ENCODE assay signal across 16 cellular contexts in genomic region chr15:51368307-51368706, GRCh38. TPM values are rescaled to one million over a fixed set of nuclear protein-coding genes. Genes with fewer than 3 reads are reported as not detected.
DNase-seq lines count a peak whose midpoint lies in the region; TF ChIP-seq lines count a peak whose summit lies in the region.
"Had no signal": no experiment of that assay in that cellular context is flagged by ENCODE, and none has a peak within 500 bp of the region (broad histone marks: within the 10 kb centered on the region; RNA-seq: fewer than 3 reads in every experiment).

No MANE protein-coding gene starts in this region.

- no peak for TF ChIP-seq POLR2A in stomach (IDR thresholded peaks at IDR 0.05)

- CTCF ChIA-PET in AG04450 (lab: Charles Lee) (interaction anchor here (0.9 to 1.5 kb wide), 6 partner anchors 12 to 205 kb away, joined by 3 to 8 read pairs (median 4); no protein-coding TSS in a partner anchor), HEK293 (lab: Yijun Ruan, JAX) (interaction anchor here (1.5 to 2.0 kb wide), 2 partner anchors 12 to 34 kb away, joined by 5 to 8 read pairs; no protein-coding TSS in a partner anchor)

- POLR2A ChIA-PET in AG04450 (lab: Yijun Ruan, JAX) (interaction anchor here (0.6 to 2.3 kb wide), 6 partner anchors 9 to 86 kb away, joined by 3 to 12 read pairs (median 6); no protein-coding TSS in a partner anchor), HEK293 (lab: Yijun Ruan, JAX) (no interaction called here)

- DNase-seq in AG04450 (ENCODE audit: low read depth, low spot score) (no peak), hepatocyte (ENCODE audit: low spot score) (no peak), stomach (no peak), BE2C (no peak), superior temporal gyrus (ENCODE audit: extremely low spot score) (no peak), dermis blood vessel endothelial cell (no peak)
- DNase-seq: DND-41, GDM1, H9, NCI-H1436, NCI-H2029 treated with DMSO at 0.1 percent for 48 hours, NCI-H748 treated with DMSO at 0.1 percent for 48 hours had no signal

- no peaks in the 10 kb centered on the region for H3K9me3 ChIP-seq in AG04450 (ENCODE audit: control insufficient read depth, insufficient read depth, low read length)
- no peaks in the 10 kb centered on the region for H3K9me3 ChIP-seq in HEK293 (ENCODE audit: control insufficient read depth, insufficient read depth, low read depth, low read length)
- H3K9me3 ChIP-seq in hepatocyte (ENCODE audit: low read depth): no peaks in the 10 kb centered on the region
- H3K9me3 ChIP-seq in stomach: no peaks in the 10 kb centered on the region
- H3K9me3 ChIP-seq in BE2C: no peaks in the 10 kb centered on the region
- H3K9me3 ChIP-seq: BLaER1 treated with 17β-estradiol and CSF1 and Interleukin-3, amounts not matched to agents 10 nM and 100 nM had no signal

- H3K4me2 ChIP-seq in hepatocyte: peak overlapping the region; percentile 36
- H3K4me2 ChIP-seq: BLaER1 treated with 17β-estradiol and CSF1 and Interleukin-3, amounts not matched to agents 10 nM and 100 nM had no signal

- TF ChIP-seq EP300 in stomach (IDR thresholded peaks at IDR 0.05): no peak

- intact Hi-C loops in stomach (cut with DNase I; ENCODE audit: low total_unique reads): no loop called here

- no peaks in the 10 kb centered on the region for H3K36me3 ChIP-seq in HEK293 (ENCODE audit: control insufficient read depth in 2 of 2, insufficient read depth in 1 of 2, low read length in 2 of 2)
- H3K36me3 ChIP-seq in hepatocyte (replicated peaks; ENCODE audit: insufficient read depth, low read depth): no peaks in the 10 kb centered on the region
- H3K36me3 ChIP-seq in stomach: no peaks in the 10 kb centered on the region
- no peaks in the 10 kb centered on the region for H3K36me3 ChIP-seq in BE2C
- H3K36me3 ChIP-seq: BLaER1 treated with 17β-estradiol and CSF1 and Interleukin-3, amounts not matched to agents 10 nM and 100 nM had no signal

- H3K27me3 ChIP-seq in AG04450 (ENCODE audit: control insufficient read depth, insufficient read depth, low read length) (peaks cover 4% of the 10 kb centered on the region), hepatocyte (no peaks in the 10 kb centered on the region), stomach (no peaks in the 10 kb centered on the region), BE2C (no peaks in the 10 kb centered on the region)
- H3K27me3 ChIP-seq: BLaER1 treated with 17β-estradiol and CSF1 and Interleukin-3, amounts not matched to agents 10 nM and 100 nM had no signal

- H3K4me1 ChIP-seq in HEK293 (ENCODE audit: control insufficient read depth, insufficient read depth, low read length) (peaks cover 8% of the 10 kb centered on the region; the same call in 1 of the 2 replicates), hepatocyte (ENCODE audit: insufficient read depth) (peaks cover 38% of the 10 kb centered on the region), stomach (peaks cover 13 to 42% (median 30%) of the 10 kb centered on the region in 4 donors), BE2C (peaks cover 22% of the 10 kb centered on the region)

- no peak for TF ChIP-seq CTCF in AG04450 (IDR thresholded peaks at IDR 0.05; ENCODE audit: low read depth, low read length)
- TF ChIP-seq CTCF in HEK293 (tag by site-specific recombination; IDR thresholded peaks at IDR 0.05): no peak
- no peak for TF ChIP-seq CTCF in hepatocyte (IDR thresholded peaks at IDR 0.05; ENCODE audit: poor library complexity)
- TF ChIP-seq CTCF in stomach (IDR thresholded peaks at IDR 0.05): no peak
- no peak for TF ChIP-seq CTCF in BE2C (IDR thresholded peaks at IDR 0.05; ENCODE audit: low read depth, low read length)

- H4K20me1 ChIP-seq in hepatocyte (ENCODE audit: insufficient read depth, poor library complexity, severe bottlenecking): no peaks in the 10 kb centered on the region
- H4K20me1 ChIP-seq: BLaER1 treated with 17β-estradiol and CSF1 and Interleukin-3, amounts not matched to agents 10 nM and 100 nM had no signal

- no peak overlapping the region for H2AFZ ChIP-seq in hepatocyte

- no peaks in the 10 kb centered on the region for H3K9me2 ChIP-seq in hepatocyte (replicated peaks; ENCODE audit: insufficient read depth)

- no peak overlapping the region for H3K4me3 ChIP-seq in AG04450 (ENCODE audit: low read depth, low read length)
- no peak overlapping the region for H3K4me3 ChIP-seq in HEK293 (ENCODE audit: low read depth, low read length)
- no peak overlapping the region for H3K4me3 ChIP-seq in hepatocyte
- no peak overlapping the region for H3K4me3 ChIP-seq in stomach
- H3K4me3 ChIP-seq in BE2C (ENCODE audit: low read depth, low read length): no peak overlapping the region
- H3K4me3 ChIP-seq: BLaER1 treated with 17β-estradiol and CSF1 and Interleukin-3, amounts not matched to agents 10 nM and 100 nM; GM12878; K562 had no signal

- WGBS in hepatocyte (ENCODE audit: low lambda C conversion rate, missing lambda C conversion rate): 56% methylated on average over 6 of the region's 6 CpGs
- WGBS in stomach, 5 donors: 72 to 82% (median 76%) methylated on average over 6 of the region's 6 CpGs

- H3K27ac ChIP-seq in AG04450 (ENCODE audit: low read depth, low read length) (peak overlapping the region; percentile 85), HEK293 (ENCODE audit: extremely low read depth, low read depth, low read length) (peak overlapping the region; percentile 41; the same call in 1 of the 2 replicates), hepatocyte (peak overlapping the region; percentile 91), stomach (peak overlapping the region in 3 of 5 donors; percentile 6 to 66 (median 52))
- H3K27ac ChIP-seq: BLaER1 treated with 17β-estradiol and CSF1 and Interleukin-3, amounts not matched to agents 10 nM and 100 nM had no signal

- no peaks in the 10 kb centered on the region for H3K79me2 ChIP-seq in hepatocyte

TF ChIP-seq in HEK293, 187 proteins besides CTCF, POLR2A, EP300 and RAD21:
- no peak for TF ChIP-seq ZNF155 (tag by site-specific recombination; IDR thresholded peaks at IDR 0.05)
- TF ChIP-seq ZNF423 (tag by site-specific recombination; IDR thresholded peaks at IDR 0.05): no peak
- no peak for TF ChIP-seq ZNF76 (tag by site-specific recombination; IDR thresholded peaks at IDR 0.05; ENCODE audit: borderline replicate concordance, low read depth)
- no peak for TF ChIP-seq ZBTB49 (tag by site-specific recombination; IDR thresholded peaks at IDR 0.05; ENCODE audit: low read depth)
- TF ChIP-seq ELK4 (IDR thresholded peaks at IDR 0.05; ENCODE audit: borderline replicate concordance, low read depth, low read length): no peak

RNA-seq across cellular contexts. Expression of gene GLDN, which starts 26.9 kb away (rescaled TPM):
- 0.17 and 0.25 TPM in 2 replicates for polyA plus RNA-seq in AG04450 (2011; rRNA removed)
- 0.23 TPM in 1 of 2 replicates, not detected in the other for polyA minus RNA-seq in AG04450 (2011; rRNA and poly(A)+ RNA removed)
- total RNA-seq in hepatocyte: 0.92 and 1.8 TPM in 2 replicates
- 0.07 and 0.68 TPM in 2 replicates for polyA plus RNA-seq in hepatocyte
- 1 to 10 TPM in 4 of 5 donors, not detected in 1; 1.7 to 8.7 (median 2.1) TPM for total RNA-seq in stomach
- polyA plus RNA-seq in stomach: under 1 TPM; 0.23 to 0.50 (median 0.31) TPM
- polyA plus RNA-seq in BE2C (2012; ENCODE audit: insufficient read depth, insufficient read length, low read depth): not detected
- not detected in 2 replicates for total RNA-seq in dermis blood vessel endothelial cell
- polyA plus RNA-seq: GM12878 had no signal

RNA-seq across cellular contexts. Expression of gene CYP19A1, which starts 29.9 kb away (rescaled TPM):
- polyA plus RNA-seq in AG04450 (2011; rRNA removed) (not detected in 2 replicates), hepatocyte (1.4 and 3.5 TPM in 2 replicates), stomach (1 to 10 TPM in 1 of 3 donors, under 1 TPM in 1, not detected in 1; 0.35 to 2.7 TPM)
- not detected in 2 replicates for polyA minus RNA-seq in AG04450 (2011; rRNA and poly(A)+ RNA removed)
- total RNA-seq in hepatocyte (35.4 and 38.1 TPM in 2 replicates), stomach (under 1 TPM in 1 of 5 donors, not detected in 4; 0.18 TPM), dermis blood vessel endothelial cell (not detected in 2 replicates)
- polyA plus RNA-seq in BE2C (2012; ENCODE audit: insufficient read depth, insufficient read length, low read depth): 0.56 TPM
- total RNA-seq: H9 had no signal

Comparison
In these comparisons a context has a peak if more than half of its experiments do, and no peak if none do; other contexts are left out.
1. H3K27ac ChIP-seq: peak in every context shown above with its lines; median percentile 91 in hepatocyte; 85 in AG04450; 52 in stomach; 41 in HEK293.
2. RNA of gene CYP19A1, which starts 29.9 kb away (total RNA-seq): 35.4 to 38.1 TPM in hepatocyte; 0.18 TPM in stomach and not detected in dermis blood vessel endothelial cell; every median in the first group is over 10 times any median in the second.